Comparison of ENCODE assay signal across 8 cellular contexts in the genomic region with DNA sequence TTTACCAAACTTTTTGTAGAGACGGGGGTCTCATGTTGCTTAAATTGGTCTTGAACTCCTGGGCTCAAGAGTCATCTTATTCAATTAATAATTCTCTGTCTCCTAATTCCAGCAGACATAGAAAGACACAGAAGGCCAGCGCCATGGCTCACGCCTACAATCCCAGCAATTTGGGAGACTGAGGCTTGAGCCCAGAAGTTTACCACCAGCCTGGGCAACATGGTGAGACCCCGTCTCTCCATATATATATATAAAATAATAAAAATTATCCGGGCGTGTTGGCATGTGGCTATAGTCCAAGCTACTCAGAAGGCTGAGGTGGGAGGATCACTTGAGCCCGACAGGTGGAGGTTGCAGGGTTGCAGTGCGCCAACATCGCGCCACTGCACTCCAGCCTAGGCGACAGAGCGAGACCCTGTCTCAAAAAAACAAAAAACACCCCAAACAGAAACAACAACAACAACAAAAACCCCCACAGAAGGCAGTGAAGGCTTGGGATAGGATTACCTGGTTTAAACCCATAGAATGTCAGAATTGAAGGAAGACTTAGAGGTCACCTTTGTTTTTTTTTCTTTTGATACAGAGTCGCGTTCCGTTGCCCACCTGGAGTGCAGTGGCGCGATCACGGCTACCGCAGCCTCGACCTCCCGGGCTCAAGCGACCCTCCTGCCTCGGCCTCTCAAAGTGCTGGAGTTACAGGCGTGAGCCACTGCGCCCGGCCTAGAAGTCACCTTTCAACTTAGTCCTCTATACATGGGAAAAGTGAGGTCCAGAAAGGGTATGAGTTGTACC. TPM values are rescaled to one million over a fixed set of nuclear protein-coding genes. Genes with fewer than 3 reads are reported as not detected.
DNase-seq lines count a peak whose midpoint lies in the region; ATAC-seq and TF ChIP-seq lines count a peak whose summit lies in the region.

No MANE protein-coding gene starts in this region.

- peak overlapping the region; percentile 97 for H3K27ac ChIP-seq in iPS-18a (ENCODE audit: low read length)
- H3K27ac ChIP-seq in stomach = peak overlapping the region; percentile 96 to 99 (median 98)

- no peaks in the 10 kb centered on the region for H3K9me3 Mint-ChIP-seq in activated naive CD4-positive, alpha-beta T cell treated with anti-CD3 and anti-CD28 coated beads, Interleukin-2, amount 10 ng/mL, durations not matched to agents 7 days and 5 days
- H3K9me3 Mint-ChIP-seq in activated CD8-positive, alpha-beta T cell treated with anti-CD3 and anti-CD28 coated beads for 36 hours = no peaks in the 10 kb centered on the region

- H3K36me3 ChIP-seq in iPS-18a (ENCODE audit: control insufficient read depth, low read depth, low read length) (no peaks in the 10 kb centered on the region), stomach (peaks cover 0 to 4% (median 0%) of the 10 kb centered on the region in 4 donors)

- TF ChIP-seq EP300 in stomach (IDR thresholded peaks at IDR 0.05) = no peak

- 19 to 22% (median 21%) methylated on average over 26 of the region's 26 CpGs for WGBS in stomach, 5 donors

- H3K27me3 ChIP-seq in iPS-18a (ENCODE audit: control insufficient read depth, insufficient read depth, low read length) = no peaks in the 10 kb centered on the region
- no peaks in the 10 kb centered on the region for H3K27me3 ChIP-seq in stomach

- TF ChIP-seq POLR2A in stomach (IDR thresholded peaks at IDR 0.05) = no peak

- CTCF ChIA-PET in activated naive CD4-positive, alpha-beta T cell treated with anti-CD3 and anti-CD28 coated beads, Interleukin-2, amount 10 ng/mL, durations not matched to agents 7 days and 5 days (lab: Charles Lee) = no interaction called here
- CTCF ChIA-PET in activated CD8-positive, alpha-beta T cell treated with anti-CD3 and anti-CD28 coated beads for 36 hours (lab: Charles Lee) = interaction anchor here (0.6 to 1.2 kb wide), 4 partner anchors 14 to 341 kb away, joined by 3 to 10 read pairs (median 4); no protein-coding TSS in a partner anchor

- H3K27ac Mint-ChIP-seq in activated naive CD4-positive, alpha-beta T cell treated with anti-CD3 and anti-CD28 coated beads, Interleukin-2, amount 10 ng/mL, durations not matched to agents 7 days and 5 days = peak overlapping the region; percentile 92
- H3K27ac Mint-ChIP-seq in activated CD8-positive, alpha-beta T cell treated with anti-CD3 and anti-CD28 coated beads for 36 hours = peak overlapping the region; percentile 98

- no peaks in the 10 kb centered on the region for H3K27me3 Mint-ChIP-seq in activated naive CD4-positive, alpha-beta T cell treated with anti-CD3 and anti-CD28 coated beads, Interleukin-2, amount 10 ng/mL, durations not matched to agents 7 days and 5 days
- no peaks in the 10 kb centered on the region for H3K27me3 Mint-ChIP-seq in activated CD8-positive, alpha-beta T cell treated with anti-CD3 and anti-CD28 coated beads for 36 hours

- no peak for ATAC-seq in activated CD8-positive, alpha-beta T cell treated with anti-CD3 and anti-CD28 coated beads for 36 hours
- no peak for ATAC-seq in HG02623 (IDR thresholded peaks at IDR 0.05; ENCODE audit: unreplicated experiment)

- peak overlapping the region; percentile 86 for H3K4me3 Mint-ChIP-seq in activated naive CD4-positive, alpha-beta T cell treated with anti-CD3 and anti-CD28 coated beads, Interleukin-2, amount 10 ng/mL, durations not matched to agents 7 days and 5 days
- peak overlapping the region; percentile 99 for H3K4me3 Mint-ChIP-seq in activated CD8-positive, alpha-beta T cell treated with anti-CD3 and anti-CD28 coated beads for 36 hours

- H3K4me3 ChIP-seq in iPS-18a (ENCODE audit: low read length) (peak overlapping the region; percentile 100), stomach (peak overlapping the region; percentile 68 to 89 (median 83))

- H3K4me1 Mint-ChIP-seq in activated naive CD4-positive, alpha-beta T cell treated with anti-CD3 and anti-CD28 coated beads, Interleukin-2, amount 10 ng/mL, durations not matched to agents 7 days and 5 days = peaks cover 22% of the 10 kb centered on the region
- peaks cover 11% of the 10 kb centered on the region for H3K4me1 Mint-ChIP-seq in activated CD8-positive, alpha-beta T cell treated with anti-CD3 and anti-CD28 coated beads for 36 hours (ENCODE audit: low read depth)

- no peak for TF ChIP-seq CTCF in activated CD8-positive, alpha-beta T cell treated with anti-CD3 and anti-CD28 coated beads for 36 hours (IDR thresholded peaks at IDR 0.05)
- no peak for TF ChIP-seq CTCF in stomach (IDR thresholded peaks at IDR 0.05)

- POLR2A ChIA-PET in activated CD8-positive, alpha-beta T cell treated with anti-CD3 and anti-CD28 coated beads for 36 hours (lab: Charles Lee) = interaction anchor here (0.5 to 1.7 kb wide), 9 partner anchors 8 to 346 kb away, joined by 3 to 6 read pairs (median 3); no protein-coding TSS in a partner anchor

- H3K36me3 Mint-ChIP-seq in activated naive CD4-positive, alpha-beta T cell treated with anti-CD3 and anti-CD28 coated beads, Interleukin-2, amount 10 ng/mL, durations not matched to agents 7 days and 5 days = peaks cover 5% of the 10 kb centered on the region
- peaks cover 2% of the 10 kb centered on the region for H3K36me3 Mint-ChIP-seq in activated CD8-positive, alpha-beta T cell treated with anti-CD3 and anti-CD28 coated beads for 36 hours (ENCODE audit: low read depth)

- no peaks in the 10 kb centered on the region for H3K4me1 ChIP-seq in iPS-18a (ENCODE audit: control insufficient read depth, low read depth, low read length)
- peaks cover 0 to 45% (median 21%) of the 10 kb centered on the region in 4 donors for H3K4me1 ChIP-seq in stomach

- H3K9ac ChIP-seq in iPS-18a (ENCODE audit: low read length) = peak overlapping the region; percentile 97

- no peaks in the 10 kb centered on the region for H3K9me3 ChIP-seq in iPS-18a (ENCODE audit: control insufficient read depth, low read depth, low read length)
- H3K9me3 ChIP-seq in stomach = no peaks in the 10 kb centered on the region

- intact Hi-C loops in activated CD8-positive, alpha-beta T cell treated with anti-CD3 and anti-CD28 coated beads for 36 hours (cut with micrococcal nuclease) = no loop called here
- intact Hi-C loops in stomach (cut with DNase I; ENCODE audit: low total_unique reads) = no loop called here

- no peak for DNase-seq in activated naive CD4-positive, alpha-beta T cell treated with anti-CD3 and anti-CD28 coated beads, Interleukin-2, amount 10 ng/mL, durations not matched to agents 7 days and 5 days
- DNase-seq in activated naive CD4-positive, alpha-beta T cell treated with Interleukin-2 at 50 U/mL for 16 hours = no peak
- no peak for DNase-seq in activated CD8-positive, alpha-beta T cell treated with anti-CD3 and anti-CD28 coated beads for 36 hours
- DNase-seq in stomach (peak; percentile 25), MV-4-11 (lab: John Stamatoyannopoulos, UW) (no peak), C1 segment of cervical spinal cord (lab: John Stamatoyannopoulos, UW) (no peak)

RNA-seq across cellular contexts. Expression of a gene that starts 0.7 kb away (rescaled TPM):
- total RNA-seq in activated CD8-positive, alpha-beta T cell treated with anti-CD3 and anti-CD28 coated beads for 36 hours = 10 to 100 TPM; 28.2 to 29.8 TPM
- 10 to 100 TPM; 17.7 to 53.1 (median 34.9) TPM for total RNA-seq in stomach
- 10 to 100 TPM; 32.3 to 43.8 (median 33.2) TPM for polyA plus RNA-seq in stomach

RNA-seq across cellular contexts. Expression of a gene that starts 51.6 kb away (rescaled TPM):
- 10 to 100 TPM; 30.5 to 34.7 TPM for total RNA-seq in activated CD8-positive, alpha-beta T cell treated with anti-CD3 and anti-CD28 coated beads for 36 hours
- total RNA-seq in stomach = 10 to 100 TPM in 4 of 5 donors, 1 to 10 TPM in 1; 4.1 to 54.3 (median 29.1) TPM
- polyA plus RNA-seq in stomach = 10 to 100 TPM in 2 of 3 donors, 1 to 10 TPM in 1; 9.7 to 20.0 (median 19.6) TPM
